Comparison of ENCODE assay signal across 7 cellular contexts in the genomic region with DNA sequence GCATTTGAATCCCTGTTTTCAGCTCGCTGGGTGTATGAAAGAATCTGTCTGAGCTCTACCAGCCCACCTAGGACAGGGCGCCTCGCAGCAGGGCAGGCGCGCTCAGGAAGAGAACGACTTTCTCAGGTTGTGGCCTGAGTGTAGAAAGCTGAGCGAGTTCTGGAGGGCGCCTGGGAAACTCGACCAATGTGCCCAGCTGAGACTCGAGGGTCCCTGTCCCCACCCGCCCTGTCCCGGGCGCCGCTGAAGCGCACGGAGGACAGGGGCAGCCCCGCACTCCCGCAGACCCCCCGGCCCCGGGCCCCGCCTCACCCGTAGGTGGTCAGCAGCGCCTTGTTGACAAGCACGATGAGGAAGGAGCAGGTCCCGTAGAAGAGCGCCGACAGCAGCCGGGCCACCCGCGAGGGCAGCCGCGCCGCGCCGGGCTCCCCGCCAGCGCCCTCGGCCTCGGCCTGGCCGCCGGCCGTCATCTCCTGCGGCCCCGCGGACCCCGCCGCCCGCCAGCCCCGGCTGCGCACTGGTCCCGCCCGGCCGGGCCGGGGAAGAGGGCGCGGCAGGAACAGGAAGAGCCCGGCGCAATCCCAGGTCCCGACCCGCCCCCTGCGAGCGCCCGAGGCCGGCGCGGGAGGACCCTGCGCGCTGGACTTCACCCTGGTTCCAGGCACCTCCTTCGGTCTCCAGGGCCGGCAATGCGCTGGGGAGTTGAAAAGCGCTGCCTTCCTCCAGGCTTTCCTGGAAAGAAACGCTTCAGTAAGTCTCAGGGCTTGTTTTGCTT. TPM values are rescaled to one million over a fixed set of nuclear protein-coding genes. Genes with fewer than 3 reads are reported as not detected.
DNase-seq lines count a peak whose midpoint lies in the region; ATAC-seq and TF ChIP-seq lines count a peak whose summit lies in the region.

SLC35D2 (minus strand) TSS at position 547 of the 775 bp plus-strand sequence; CDS start at position 470, 77 bp downstream.

- ATAC-seq in activated T-cell treated with anti-CD3 and anti-CD28 coated beads, Interleukin-2, amount 50 U/mL, for 72 hours (replicated peaks in 1 of 2), result peak; percentile 61 to 83
- no peak for ATAC-seq in HG02970 (IDR thresholded peaks at IDR 0.05; ENCODE audit: low FRiP score, unreplicated experiment)

- peak; percentile 12 to 36 for DNase-seq in activated T-cell treated with anti-CD3 and anti-CD28 coated beads, Interleukin-2, amount 50 U/mL, for 72 hours
- DNase-seq in fibroblast of lung (ENCODE audit: low read depth in 2 of 2) (peak; percentile 54 to 60), mucosa of gallbladder (ENCODE audit: low spot score) (peak; percentile 70), tibial nerve (ENCODE audit: low spot score in 2 of 2) (peak; percentile 31 to 40)

- peaks cover 23% of the 10 kb centered on the region for H3K4me1 Mint-ChIP-seq in activated T-cell treated with anti-CD3 and anti-CD28 coated beads, Interleukin-2, amount 50 U/mL, for 72 hours (ENCODE audit: low read depth)

- TF ChIP-seq POLR2A in GM10847 (IDR thresholded peaks at IDR 0.05; ENCODE audit: extremely low read depth, insufficient read length) (peak; percentile 13), tibial nerve (IDR thresholded peaks at IDR 0.05) (peak; percentile 36 to 66)

- peak within 1 kb of the TSS; percentile 66 to 92 for H3K4me3 Mint-ChIP-seq in activated T-cell treated with anti-CD3 and anti-CD28 coated beads, Interleukin-2, amount 50 U/mL, for 72 hours

- peak within 1 kb of the TSS; percentile 79 for H2AFZ ChIP-seq in fibroblast of lung (ENCODE audit: low read length)

- no peaks in the 10 kb centered on the region for H3K27me3 Mint-ChIP-seq in activated T-cell treated with anti-CD3 and anti-CD28 coated beads, Interleukin-2, amount 50 U/mL, for 72 hours (ENCODE audit: low read depth)

- H3K9ac ChIP-seq in HUES48 (ENCODE audit: low read depth, low read length), result peak within 1 kb of the TSS; percentile 11
- H3K9ac ChIP-seq in fibroblast of lung (ENCODE audit: insufficient read depth, low read length), result peak within 1 kb of the TSS; percentile 52

- H3K36me3 ChIP-seq in HUES48 (ENCODE audit: control insufficient read depth, insufficient read depth, low read length), result peaks cover 32% of the 10 kb centered on the region
- H3K36me3 ChIP-seq in fibroblast of lung (ENCODE audit: control insufficient read depth, insufficient read depth, low read length), result no peaks in the 10 kb centered on the region
- no peaks in the 10 kb centered on the region for H3K36me3 ChIP-seq in tibial nerve

- 3% methylated on average over 8 to 31 of the region's 73 CpGs for WGBS in tibial nerve, 2 donors

- peak within 1 kb of the TSS; percentile 65 for H3K27ac ChIP-seq in HUES48 (ENCODE audit: low read depth, low read length)
- peak within 1 kb of the TSS; percentile 56 for H3K27ac ChIP-seq in fibroblast of lung (ENCODE audit: insufficient read depth, low read length)
- H3K27ac ChIP-seq in tibial nerve, result peak within 1 kb of the TSS; percentile 83 to 97 (median 92)

- TF ChIP-seq CTCF in fibroblast of lung (conservative IDR thresholded peaks at IDR 0.05 in 1 of 2, IDR thresholded peaks at IDR 0.05 in 1 of 2; ENCODE audit: low read depth in 1 of 2, low read length in 2 of 2) (no peak), tibial nerve (IDR thresholded peaks at IDR 0.05) (no peak)

- peak in 1 of 2 donors; percentile 12 for TF ChIP-seq EP300 in tibial nerve (IDR thresholded peaks at IDR 0.05)

- peaks cover 6 to 17% of the 10 kb centered on the region in 2 donors for H3K36me3 Mint-ChIP-seq in activated T-cell treated with anti-CD3 and anti-CD28 coated beads, Interleukin-2, amount 50 U/mL, for 72 hours (ENCODE audit: insufficient read depth in 2 of 2)

- peaks cover 6% of the 10 kb centered on the region for H3K79me2 ChIP-seq in fibroblast of lung (ENCODE audit: control insufficient read depth, insufficient read depth, low read length)

- no peaks in the 10 kb centered on the region for H3K9me3 Mint-ChIP-seq in activated T-cell treated with anti-CD3 and anti-CD28 coated beads, Interleukin-2, amount 50 U/mL, for 72 hours

- H4K20me1 ChIP-seq in fibroblast of lung (ENCODE audit: control insufficient read depth, extremely low read depth, insufficient read depth, low read length), result no peaks in the 10 kb centered on the region

- peaks cover 9% of the 10 kb centered on the region; the same call in 1 of the 2 replicates for H3K4me1 ChIP-seq in HUES48 (ENCODE audit: control insufficient read depth, insufficient read depth, low read length)
- H3K4me1 ChIP-seq in fibroblast of lung (ENCODE audit: control insufficient read depth, extremely low read depth, insufficient read depth, low read length), result no peaks in the 10 kb centered on the region
- peaks cover 0 to 40% (median 5%) of the 10 kb centered on the region in 4 donors for H3K4me1 ChIP-seq in tibial nerve

- peak within 1 kb of the TSS; percentile 91 for H3K27ac Mint-ChIP-seq in activated T-cell treated with anti-CD3 and anti-CD28 coated beads, Interleukin-2, amount 50 U/mL, for 72 hours

- H3K4me2 ChIP-seq in fibroblast of lung (ENCODE audit: extremely low read depth, insufficient read depth, low read length), result peak within 1 kb of the TSS; percentile 91

- H3K4me3 ChIP-seq in HUES48 (ENCODE audit: low read depth, low read length) (peak within 1 kb of the TSS; percentile 54), fibroblast of lung (replicated peaks in 1 of 4; ENCODE audit: control extremely low read depth in 1 of 4, insufficient read depth in 1 of 4, low read depth in 3 of 4, low read length in 4 of 4) (peak within 1 kb of the TSS; percentile 64 to 83 (median 74)), tibial nerve (peak within 1 kb of the TSS; percentile 64 to 93 (median 74))

- H3K27me3 ChIP-seq in HUES48 (ENCODE audit: control insufficient read depth, insufficient read depth, low read length) (no peaks in the 10 kb centered on the region), fibroblast of lung (ENCODE audit: control insufficient read depth, insufficient read depth, low read length) (no peaks in the 10 kb centered on the region), tibial nerve (no peaks in the 10 kb centered on the region)

- no peaks in the 10 kb centered on the region for H3K9me3 ChIP-seq in HUES48 (ENCODE audit: control insufficient read depth, insufficient read depth, low read length)
- no peaks in the 10 kb centered on the region for H3K9me3 ChIP-seq in fibroblast of lung (ENCODE audit: control insufficient read depth, insufficient read depth, low read depth, low read length)
- H3K9me3 ChIP-seq in tibial nerve, result no peaks in the 10 kb centered on the region

RNA-seq across cellular contexts. Expression of gene SLC35D2, which starts in this region (rescaled TPM):
- total RNA-seq in activated T-cell treated with anti-CD3 and anti-CD28 coated beads, Interleukin-2, amount 50 U/mL, for 72 hours, result 10 to 100 TPM in 1 of 2 donors, 1 to 10 TPM in 1; 5.4 to 14.0 TPM
- 28.2 and 34.7 TPM in 2 replicates for total RNA-seq in fibroblast of lung
- polyA plus RNA-seq in fibroblast of lung, result 26.2 and 27.2 TPM in 2 replicates
- polyA plus RNA-seq in fibroblast of lung (2012), result 23.9 and 25.0 TPM in 2 replicates
- 2.2 and 5.1 TPM in 2 replicates for polyA minus RNA-seq in fibroblast of lung (ENCODE audit: low replicate concordance)
- 70.0 TPM for total RNA-seq in mucosa of gallbladder
- total RNA-seq in tibial nerve, result 10 to 100 TPM; 25.1 to 66.6 (median 32.0) TPM
